13 cellular contexts compared by ENCODE assay signal in the genomic region with DNA sequence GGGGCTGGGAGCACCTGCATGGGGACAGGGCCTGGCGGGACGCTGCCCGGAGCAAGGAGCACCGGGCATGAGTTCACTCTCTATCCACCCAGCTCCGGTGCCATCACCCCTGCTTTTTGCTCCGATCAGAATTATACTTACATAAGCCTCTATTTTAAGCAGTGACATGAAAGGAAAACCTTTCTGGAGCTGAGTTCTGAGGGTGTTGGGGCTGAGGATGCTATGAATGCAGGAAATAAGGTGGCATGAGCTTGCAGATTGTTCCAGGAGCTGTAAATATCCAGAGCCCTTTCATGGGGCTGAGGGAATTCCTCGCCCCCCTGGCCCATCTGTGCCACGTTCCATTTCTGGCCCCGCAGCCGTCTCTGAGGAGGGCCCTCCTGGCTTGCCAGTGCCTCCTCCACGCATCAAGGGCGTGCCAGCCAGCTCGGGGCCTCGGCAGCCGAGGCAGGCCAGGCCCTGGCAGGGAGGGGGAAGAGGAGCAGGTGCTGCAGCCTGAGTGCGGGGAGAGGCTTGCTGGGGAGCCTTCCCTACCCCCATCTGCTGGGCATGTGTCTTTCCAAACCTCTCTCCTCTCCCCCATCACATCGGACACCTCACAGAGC.
DNase-seq lines count a peak whose midpoint lies in the region; ATAC-seq, FAIRE-seq and TF ChIP-seq lines count a peak whose summit lies in the region.
"Had no signal": no experiment of that assay in that cellular context is flagged by ENCODE, and none has a peak within 500 bp of the region (broad histone marks: within the 10 kb centered on the region; RNA-seq: fewer than 3 reads in every experiment).

No MANE protein-coding gene starts in this region.

- H3K9ac ChIP-seq in kidney (ENCODE audit: low read length in 2 of 2): peak overlapping the region in 1 of 2 donors; percentile 26
- peak overlapping the region; percentile 60 to 81 (median 73) for H3K9ac ChIP-seq in skeletal muscle tissue (ENCODE audit: low read depth in 1 of 3, low read length in 3 of 3)

- H3K27me3 ChIP-seq in adrenal gland: no peaks in the 10 kb centered on the region
- H3K27me3 ChIP-seq in skeletal muscle tissue (ENCODE audit: control insufficient read depth in 3 of 3, insufficient read depth in 3 of 3, low read length in 3 of 3): no peaks in the 10 kb centered on the region
- no peaks in the 10 kb centered on the region for H3K27me3 ChIP-seq in brain microvascular endothelial cell (replicated peaks)

- 55 to 67% (median 61%) methylated on average over 8 to 17 of the region's 17 CpGs for WGBS in adrenal gland, 4 donors

- ATAC-seq in HG03095 (IDR thresholded peaks at IDR 0.05; ENCODE audit: unreplicated experiment) (no peak), GM19467 (IDR thresholded peaks at IDR 0.05; ENCODE audit: unreplicated experiment) (no peak), HG03460 (IDR thresholded peaks at IDR 0.05; ENCODE audit: unreplicated experiment) (no peak)

- H3K9me3 ChIP-seq in adrenal gland (replicated peaks in 1 of 3) (no peaks in the 10 kb centered on the region), kidney (ENCODE audit: control insufficient read depth in 1 of 2, low read length in 2 of 2) (no peaks in the 10 kb centered on the region), skeletal muscle tissue (ENCODE audit: control insufficient read depth in 3 of 3, low read length in 3 of 3) (no peaks in the 10 kb centered on the region)

- in situ Hi-C loops in brain microvascular endothelial cell (cut with HindIII; ENCODE audit: low pct_ligation_motif_present, low sequenced_read_pairs): loop anchor here (25.0 kb wide), 1 partner anchor 155 kb away; a partner anchor contains a TSS

- H3K4me3 ChIP-seq in adrenal gland: no peak overlapping the region
- no peak overlapping the region for H3K4me3 ChIP-seq in kidney (ENCODE audit: low read length in 2 of 2)
- peak overlapping the region; percentile 18 to 50 (median 30) for H3K4me3 ChIP-seq in skeletal muscle tissue (ENCODE audit: low read length in 3 of 3)
- no peak overlapping the region for H3K4me3 ChIP-seq in brain microvascular endothelial cell (ENCODE audit: low read depth, low read length)

- H3K4me1 Mint-ChIP-seq in HFFc6 (ENCODE audit: low read depth): peaks cover 51% of the 10 kb centered on the region
- H3K4me1 Mint-ChIP-seq: CD4-positive, CD25-positive, alpha-beta regulatory T cell had no signal

- H3K36me3 Mint-ChIP-seq in HFFc6 (ENCODE audit: low read depth): peaks cover 21% of the 10 kb centered on the region

- no peak for FAIRE-seq in kidney (lab: Jason Lieb, UNC)

- DNase-seq in HFFc6: no peak
- no peak for DNase-seq in adrenal gland
- DNase-seq in kidney: peak; percentile 59
- DNase-seq in brain microvascular endothelial cell: no peak
- DNase-seq: activated effector memory CD4-positive, alpha-beta T cell treated with Interleukin-2 at 50 U/mL for 16 hours; CD4-positive, CD25-positive, alpha-beta regulatory T cell; effector memory CD4-positive, alpha-beta T cell; NCI-H1436; SHP77 treated with DMSO at 0.1 percent for 48 hours had no signal

- H3K27ac Mint-ChIP-seq in HFFc6: peak overlapping the region; percentile 97

- H3K4me1 ChIP-seq in adrenal gland (replicated peaks in 1 of 2): peaks cover 35 to 53% of the 10 kb centered on the region in 2 donors
- peaks cover 25 to 33% of the 10 kb centered on the region in 2 donors for H3K4me1 ChIP-seq in kidney (ENCODE audit: control insufficient read depth in 1 of 2, insufficient read depth in 1 of 2, low read depth in 1 of 2, low read length in 2 of 2)
- H3K4me1 ChIP-seq in skeletal muscle tissue (ENCODE audit: control insufficient read depth in 3 of 3, insufficient read depth in 3 of 3, low read length in 3 of 3): peaks cover 49 to 61% (median 54%) of the 10 kb centered on the region in 3 donors

- TF ChIP-seq CTCF in HFFc6 (IDR thresholded peaks at IDR 0.05): no peak
- no peak for TF ChIP-seq CTCF in adrenal gland (IDR thresholded peaks at IDR 0.05)
- no peak for TF ChIP-seq CTCF in kidney (IDR thresholded peaks at IDR 0.05; ENCODE audit: borderline replicate concordance, extremely low read depth, insufficient read depth)
- TF ChIP-seq CTCF in brain microvascular endothelial cell (IDR thresholded peaks at IDR 0.05; ENCODE audit: low read depth, low read length, missing control alignments): no peak

- peaks cover 9% of the 10 kb centered on the region for H3K27me3 Mint-ChIP-seq in HFFc6 (ENCODE audit: insufficient read depth)
- H3K27me3 Mint-ChIP-seq: CD4-positive, CD25-positive, alpha-beta regulatory T cell had no signal

- H3K4me3 Mint-ChIP-seq in HFFc6: no peak overlapping the region
- H3K4me3 Mint-ChIP-seq: CD4-positive, CD25-positive, alpha-beta regulatory T cell had no signal

- H3K27ac ChIP-seq in adrenal gland: peak overlapping the region in 4 of 5 donors; percentile 54 to 86 (median 82)
- peak overlapping the region in 1 of 2 donors; percentile 79 for H3K27ac ChIP-seq in kidney (ENCODE audit: low read depth in 2 of 2, low read length in 2 of 2)
- peak overlapping the region; percentile 79 for H3K27ac ChIP-seq in skeletal muscle tissue (ENCODE audit: low read depth, low read length)
- no peak overlapping the region for H3K27ac ChIP-seq in brain microvascular endothelial cell

- no peak for TF ChIP-seq POLR2A in adrenal gland (IDR thresholded peaks at IDR 0.05)

- H3K9me3 Mint-ChIP-seq in HFFc6: no peaks in the 10 kb centered on the region

- intact Hi-C loops in adrenal gland (cut with DNase I): loop anchor here in 1 of 2 donors (10.0 kb wide), 1 partner anchor 257 kb away; no protein-coding TSS in a partner anchor
- intact Hi-C loops in kidney (cut with DNase I): no loop called here

- peaks cover 0 to 34% of the 10 kb centered on the region in 2 donors for H3K36me3 ChIP-seq in adrenal gland (replicated peaks in 1 of 2)
- H3K36me3 ChIP-seq in kidney (ENCODE audit: control insufficient read depth in 1 of 2, insufficient read depth in 2 of 2, low read length in 2 of 2): peaks cover 6 to 14% of the 10 kb centered on the region in 2 donors
- H3K36me3 ChIP-seq in skeletal muscle tissue (ENCODE audit: control insufficient read depth in 3 of 3, insufficient read depth in 3 of 3, low read length in 3 of 3): peaks cover 10 to 24% (median 20%) of the 10 kb centered on the region in 3 donors
- peaks cover 17% of the 10 kb centered on the region for H3K36me3 ChIP-seq in brain microvascular endothelial cell (replicated peaks)

Comparison
In these comparisons a context has a peak if more than half of its experiments do, and no peak if none do; other contexts are left out.
1. H3K4me3 ChIP-seq: peak in skeletal muscle tissue (3 of 3); none in adrenal gland (0 of 4), kidney (0 of 2) and brain microvascular endothelial cell (single experiment).